Comparison of ENCODE assay signal across 1 cellular context in the genomic region with DNA sequence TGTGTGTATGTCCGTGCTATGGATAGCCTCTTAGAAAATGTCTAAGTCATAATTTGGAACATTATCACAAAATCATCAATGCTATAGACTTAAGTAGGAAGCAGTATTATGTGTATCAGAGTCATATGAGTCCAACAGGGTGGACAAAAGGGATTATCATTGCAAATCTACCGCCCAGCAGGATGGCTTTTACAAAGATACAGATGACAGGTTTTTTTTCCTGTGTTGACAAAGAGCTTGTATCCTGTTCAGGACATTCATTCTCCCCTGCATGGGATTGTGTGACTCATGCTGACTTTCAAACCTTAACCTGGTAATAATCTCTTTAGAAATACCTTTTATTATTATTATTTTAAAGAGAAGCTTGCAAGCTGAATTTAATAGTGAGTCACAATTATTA.
TF ChIP-seq lines count a peak whose summit lies in the region.

No MANE protein-coding gene starts in this region.

TF ChIP-seq in H1, 55 proteins besides CTCF, POLR2A, EP300 and RAD21:
- TF ChIP-seq TEAD4 (IDR thresholded peaks at IDR 0.05; ENCODE audit: low read depth, low read length): no peak
- no peak for TF ChIP-seq KDM4A (IDR thresholded peaks at IDR 0.05; ENCODE audit: low read depth, low read length, severe bottlenecking)
- TF ChIP-seq, protein P1, sequence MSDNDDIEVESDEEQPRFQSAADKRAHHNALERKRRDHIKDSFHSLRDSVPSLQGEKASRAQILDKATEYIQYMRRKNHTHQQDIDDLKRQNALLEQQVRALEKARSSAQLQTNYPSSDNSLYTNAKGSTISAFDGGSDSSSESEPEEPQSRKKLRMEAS (IDR thresholded peaks at IDR 0.05): no peak
- TF ChIP-seq SP2 (IDR thresholded peaks at IDR 0.05; ENCODE audit: low read length): no peak
- TF ChIP-seq BCL11A (IDR thresholded peaks at IDR 0.05; ENCODE audit: low read depth in 2 of 2, low read length in 2 of 2): no peak
- TF ChIP-seq TAF7 (optimal IDR thresholded peaks at IDR 0.05; ENCODE audit: borderline replicate concordance, low read depth, low read length): no peak
- TF ChIP-seq RNF2 (IDR thresholded peaks at IDR 0.05; ENCODE audit: borderline replicate concordance, low read depth, low read length, missing control alignments, poor library complexity, severe bottlenecking): no peak
- no peak for TF ChIP-seq SRF (IDR thresholded peaks at IDR 0.05; ENCODE audit: low read depth, low read length)
- no peak for TF ChIP-seq CHD1 (IDR thresholded peaks at IDR 0.05; ENCODE audit: low read depth, low read length)
- TF ChIP-seq GABPA (IDR thresholded peaks at IDR 0.05; ENCODE audit: borderline replicate concordance, insufficient read depth, low read length): no peak
- TF ChIP-seq SP4 (IDR thresholded peaks at IDR 0.05; ENCODE audit: low read length): no peak
- TF ChIP-seq KDM1A (IDR thresholded peaks at IDR 0.05; ENCODE audit: borderline replicate concordance, low read length): no peak
- no peak for TF ChIP-seq CTBP2 (IDR thresholded peaks at IDR 0.05; ENCODE audit: borderline replicate concordance, insufficient read depth, insufficient read length, low read length)
- TF ChIP-seq HDAC6 (IDR thresholded peaks at IDR 0.05; ENCODE audit: low read depth, low read length): no peak
- TF ChIP-seq USF2 (IDR thresholded peaks at IDR 0.05; ENCODE audit: low read length): no peak
